In the genomic region with DNA sequence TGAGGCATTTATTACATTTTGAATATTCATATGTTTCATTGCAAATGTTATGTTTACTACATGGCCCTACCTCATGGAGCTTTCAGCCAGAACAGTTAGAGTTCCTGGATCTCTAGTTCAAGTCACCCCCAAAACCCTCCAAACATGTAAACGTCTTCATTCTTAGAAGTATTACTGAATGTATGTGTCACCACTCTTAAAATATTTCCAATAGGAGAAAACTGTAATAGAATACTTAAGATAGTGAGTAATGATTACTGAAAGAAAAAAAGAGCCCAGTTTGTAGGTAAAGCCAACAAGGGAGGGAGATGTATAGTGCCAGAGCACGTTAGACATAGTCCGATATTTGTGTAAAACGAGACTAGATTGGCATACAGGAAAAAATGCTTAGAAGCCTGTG, we compare ENCODE assay signal across 16 cellular contexts. TPM values are rescaled to one million over a fixed set of nuclear protein-coding genes. Genes with fewer than 3 reads are reported as not detected.
DNase-seq lines count a peak whose midpoint lies in the region; ATAC-seq and TF ChIP-seq lines count a peak whose summit lies in the region.
"Had no signal": no experiment of that assay in that cellular context is flagged by ENCODE, and none has a peak within 500 bp of the region (broad histone marks: within the 10 kb centered on the region; RNA-seq: fewer than 3 reads in every experiment).

No MANE protein-coding gene starts in this region.

- no TSS peak for BruUV-seq in Caco-2 (replicated peaks; lab: Mats Ljungman, UMichigan)

- intact Hi-C loops in right cardiac atrium (cut with DNase I) (no loop called here), Caco-2 (cut with micrococcal nuclease; ENCODE audit: unreplicated experiment) (no loop called here)

- peaks cover 31% of the 10 kb centered on the region for H4K20me1 ChIP-seq in osteoblast (ENCODE audit: insufficient read depth, low read length)

- H3K9me3 Mint-ChIP-seq in chondrocyte (ENCODE audit: low read depth) (no peaks in the 10 kb centered on the region), Caco-2 (ENCODE audit: unreplicated experiment) (no peaks in the 10 kb centered on the region)
- H3K9me3 Mint-ChIP-seq: activated CD4-positive, alpha-beta T cell treated with anti-CD3 and anti-CD28 coated beads, Interleukin-2, amount 10 ng/mL, durations not matched to agents 24 days and 14 days; CD14-positive monocyte; stimulated activated naive CD8-positive, alpha-beta T cell treated with anti-CD3 and anti-CD28 coated beads, Interleukin-15, amount 100 ng/mL, for 72 hours had no signal

- H3K27ac Mint-ChIP-seq in chondrocyte (ENCODE audit: unreplicated experiment) (peak overlapping the region; percentile 78), Caco-2 (ENCODE audit: unreplicated experiment) (no peak overlapping the region)
- H3K27ac Mint-ChIP-seq: activated CD4-positive, alpha-beta T cell treated with anti-CD3 and anti-CD28 coated beads, Interleukin-2, amount 10 ng/mL, durations not matched to agents 24 days and 14 days; stimulated activated naive CD8-positive, alpha-beta T cell treated with anti-CD3 and anti-CD28 coated beads, Interleukin-15, amount 100 ng/mL, for 72 hours had no signal

- POLR2A ChIA-PET in HEK293T (lab: Yijun Ruan, JAX) (no interaction called here), Caco-2 (lab: Charles Lee) (no interaction called here)

- TF ChIP-seq CTCF in chondrocyte (IDR thresholded peaks at IDR 0.05) (no peak), osteoblast (IDR thresholded peaks at IDR 0.05; ENCODE audit: extremely low read depth, low read depth, low read length) (no peak), Caco-2 (IDR thresholded peaks at IDR 0.05; ENCODE audit: insufficient read depth in 1 of 2, low read depth in 1 of 2, low read length in 1 of 2, severe bottlenecking in 1 of 2, unreplicated experiment in 1 of 2) (no peak)

- no peak for ATAC-seq in GM19324 (IDR thresholded peaks at IDR 0.05; ENCODE audit: low FRiP score, unreplicated experiment)
- no peak for ATAC-seq in right cardiac atrium
- ATAC-seq: left cardiac atrium; stimulated activated naive CD8-positive, alpha-beta T cell treated with anti-CD3 and anti-CD28 coated beads, Interleukin-15, amount 100 ng/mL, for 72 hours had no signal

- CTCF ChIA-PET in HEK293T (lab: Yijun Ruan, JAX) (interaction anchor here (0.7 to 1.9 kb wide), 2 partner anchors 18 to 93 kb away, joined by 3 to 4 read pairs; no protein-coding TSS in a partner anchor), Caco-2 (lab: Charles Lee) (no interaction called here)

- H3K4me3 ChIP-seq in osteoblast (ENCODE audit: insufficient read depth, low read length) (peak overlapping the region; percentile 24), right cardiac atrium (ENCODE audit: low read length) (no peak overlapping the region), Caco-2 (ENCODE audit: low read depth, low read length) (no peak overlapping the region)
- H3K4me3 ChIP-seq: pancreas, spleen had no signal

- H3K4me2 ChIP-seq in osteoblast (ENCODE audit: insufficient read depth, low read length) = peak overlapping the region; percentile 51

- DNase-seq in EH (ENCODE audit: low read depth) (peak; percentile 73), M059J (ENCODE audit: low read depth) (peak; percentile 38), chondrocyte (ENCODE audit: low spot score) (no peak), osteoblast (ENCODE audit: insufficient read length, low spot score, missing footprints) (no peak), HEK293T (ENCODE audit: extremely low spot score) (no peak), right cardiac atrium (no peak), Caco-2 (no peak)
- DNase-seq: activated CD4-positive, alpha-beta T cell treated with anti-CD3 and anti-CD28 coated beads, Interleukin-2, amount 10 ng/mL, durations not matched to agents 24 days and 14 days; hippocampal formation; left cardiac atrium; NCI-H2029; pancreas; spleen; stimulated activated naive CD8-positive, alpha-beta T cell treated with anti-CD3 and anti-CD28 coated beads, Interleukin-15, amount 100 ng/mL, for 72 hours had no signal

- 76% methylated on average over 4 of the region's 4 CpGs for WGBS in right cardiac atrium

- H3K36me3 Mint-ChIP-seq in chondrocyte (ENCODE audit: low read depth) (no peaks in the 10 kb centered on the region), Caco-2 (ENCODE audit: insufficient read depth, unreplicated experiment) (no peaks in the 10 kb centered on the region)
- H3K36me3 Mint-ChIP-seq: CD14-positive monocyte had no signal

- peaks cover 57% of the 10 kb centered on the region for H3K4me1 Mint-ChIP-seq in chondrocyte (ENCODE audit: low read depth)
- peaks cover 7% of the 10 kb centered on the region for H3K4me1 Mint-ChIP-seq in Caco-2 (ENCODE audit: low read depth, unreplicated experiment)

- H3K4me3 Mint-ChIP-seq in chondrocyte (ENCODE audit: unreplicated experiment) (no peak overlapping the region), Caco-2 (ENCODE audit: unreplicated experiment) (no peak overlapping the region)
- H3K4me3 Mint-ChIP-seq: activated CD4-positive, alpha-beta T cell treated with anti-CD3 and anti-CD28 coated beads, Interleukin-2, amount 10 ng/mL, durations not matched to agents 24 days and 14 days; CD14-positive monocyte; stimulated activated naive CD8-positive, alpha-beta T cell treated with anti-CD3 and anti-CD28 coated beads, Interleukin-15, amount 100 ng/mL, for 72 hours had no signal

- H3K4me1 ChIP-seq in osteoblast (ENCODE audit: insufficient read depth, low read length) (peaks cover 48% of the 10 kb centered on the region), right cardiac atrium (ENCODE audit: control insufficient read depth, insufficient read depth, low read length) (peaks cover 3% of the 10 kb centered on the region), Caco-2 (no peaks in the 10 kb centered on the region)

- no peaks in the 10 kb centered on the region for H3K27me3 ChIP-seq in osteoblast (ENCODE audit: insufficient read depth, low read length)
- H3K27me3 ChIP-seq in right cardiac atrium (ENCODE audit: control insufficient read depth, insufficient read depth) = no peaks in the 10 kb centered on the region
- no peaks in the 10 kb centered on the region for H3K27me3 ChIP-seq in Caco-2 (replicated peaks; ENCODE audit: control insufficient read depth, insufficient read depth, low read length)
- H3K27me3 ChIP-seq: pancreas, spleen had no signal

- H3K27ac ChIP-seq in osteoblast (ENCODE audit: low read depth, low read length) (peak overlapping the region; percentile 36), right cardiac atrium (ENCODE audit: low read length) (no peak overlapping the region)
- H3K27ac ChIP-seq: pancreas had no signal

- no peak overlapping the region for H2AFZ ChIP-seq in osteoblast (ENCODE audit: low read length)

- H3K79me2 ChIP-seq in osteoblast (ENCODE audit: insufficient read depth, low read length) = peaks cover 79% of the 10 kb centered on the region

- no peaks in the 10 kb centered on the region for H3K27me3 Mint-ChIP-seq in chondrocyte (ENCODE audit: low read depth)
- no peaks in the 10 kb centered on the region for H3K27me3 Mint-ChIP-seq in Caco-2 (ENCODE audit: insufficient read depth, unreplicated experiment)
- H3K27me3 Mint-ChIP-seq: activated CD4-positive, alpha-beta T cell treated with anti-CD3 and anti-CD28 coated beads, Interleukin-2, amount 10 ng/mL, durations not matched to agents 24 days and 14 days; stimulated activated naive CD8-positive, alpha-beta T cell treated with anti-CD3 and anti-CD28 coated beads, Interleukin-15, amount 100 ng/mL, for 72 hours had no signal

- no peaks in the 10 kb centered on the region for H3K9me3 ChIP-seq in osteoblast (ENCODE audit: low read depth, low read length)
- no peaks in the 10 kb centered on the region for H3K9me3 ChIP-seq in right cardiac atrium (ENCODE audit: control insufficient read depth, low read length)
- H3K9me3 ChIP-seq in Caco-2 = no peaks in the 10 kb centered on the region
- H3K9me3 ChIP-seq: pancreas, spleen had no signal

- H3K36me3 ChIP-seq in osteoblast (ENCODE audit: insufficient read depth, low read length) (no peaks in the 10 kb centered on the region), Caco-2 (ENCODE audit: control insufficient read depth, insufficient read depth, low read length) (no peaks in the 10 kb centered on the region)
- H3K36me3 ChIP-seq: pancreas, spleen had no signal

TF ChIP-seq in HEK293T, 16 proteins besides CTCF, POLR2A, EP300 and RAD21:
- TF ChIP-seq FOXK2 (IDR thresholded peaks at IDR 0.05) = no peak
- no peak for TF ChIP-seq BHLHE40 (IDR thresholded peaks at IDR 0.05; ENCODE audit: borderline replicate concordance)
- TF ChIP-seq NFRKB (IDR thresholded peaks at IDR 0.05) = no peak
- TF ChIP-seq TARDBP (IDR thresholded peaks at IDR 0.05) = no peak
- TF ChIP-seq ZNF384 (IDR thresholded peaks at IDR 0.05) = no peak
- no peak for TF ChIP-seq CTBP1 (IDR thresholded peaks at IDR 0.05; ENCODE audit: borderline replicate concordance)

RNA-seq across cellular contexts. Expression of gene URI1, which starts 23.5 kb away (rescaled TPM):
- total RNA-seq in M059J (2014; rRNA removed; shearing (Covaris generic)) = 42.7 and 63.0 TPM in 2 replicates
- total RNA-seq in chondrocyte (42.0 to 50.4 TPM (median 49.4 TPM) in 3 replicates), osteoblast (72.8 and 86.1 TPM in 2 replicates), right cardiac atrium (10 to 100 TPM; 39.3 to 50.4 (median 41.2) TPM), Caco-2 (2022) (53.9 and 59.5 TPM in 2 replicates)
- 19.1 TPM for polyA plus RNA-seq in right cardiac atrium

Comparison
In these comparisons a context has a peak if more than half of its experiments do, and no peak if none do; other contexts are left out.
1. DNase-seq: peak in EH (single experiment) and M059J (single experiment); none in chondrocyte (single experiment), osteoblast (single experiment), HEK293T (single experiment), right cardiac atrium (0 of 3) and Caco-2 (0 of 2).